ENCODE assay signal across 1 cellular context in the genomic region with DNA sequence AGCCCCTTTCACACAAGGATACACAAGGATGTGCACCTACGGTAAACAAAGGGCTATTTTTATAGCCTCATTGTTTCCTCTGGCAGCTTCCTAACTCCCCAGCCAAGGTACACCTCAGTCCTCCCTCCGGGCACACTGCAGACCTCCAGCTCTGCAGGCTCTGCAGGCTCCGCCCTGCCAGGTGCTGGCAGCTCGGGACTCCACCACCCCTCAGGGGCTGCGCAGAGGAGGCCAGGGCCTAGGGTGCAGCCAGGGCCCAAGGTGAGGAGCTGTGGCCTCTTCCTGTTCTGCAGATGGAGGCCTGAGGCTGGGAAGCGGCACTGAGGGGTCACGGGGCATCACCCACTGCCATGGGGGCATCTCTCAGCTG.
TF ChIP-seq lines count a peak whose summit lies in the region.

No MANE protein-coding gene starts in this region.

TF ChIP-seq in HepG2, 621 proteins besides CTCF, POLR2A, EP300 and RAD21:
- TF ChIP-seq, protein P1, sequence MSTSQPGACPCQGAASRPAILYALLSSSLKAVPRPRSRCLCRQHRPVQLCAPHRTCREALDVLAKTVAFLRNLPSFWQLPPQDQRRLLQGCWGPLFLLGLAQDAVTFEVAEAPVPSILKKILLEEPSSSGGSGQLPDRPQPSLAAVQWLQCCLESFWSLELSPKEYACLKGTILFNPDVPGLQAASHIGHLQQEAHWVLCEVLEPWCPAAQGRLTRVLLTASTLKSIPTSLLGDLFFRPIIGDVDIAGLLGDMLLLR (CRISPR knock-in tag; IDR thresholded peaks at IDR 0.05), result no peak
- TF ChIP-seq HNF4A (CRISPR knock-in tag; IDR thresholded peaks at IDR 0.05), result no peak
- TF ChIP-seq, protein P2, sequence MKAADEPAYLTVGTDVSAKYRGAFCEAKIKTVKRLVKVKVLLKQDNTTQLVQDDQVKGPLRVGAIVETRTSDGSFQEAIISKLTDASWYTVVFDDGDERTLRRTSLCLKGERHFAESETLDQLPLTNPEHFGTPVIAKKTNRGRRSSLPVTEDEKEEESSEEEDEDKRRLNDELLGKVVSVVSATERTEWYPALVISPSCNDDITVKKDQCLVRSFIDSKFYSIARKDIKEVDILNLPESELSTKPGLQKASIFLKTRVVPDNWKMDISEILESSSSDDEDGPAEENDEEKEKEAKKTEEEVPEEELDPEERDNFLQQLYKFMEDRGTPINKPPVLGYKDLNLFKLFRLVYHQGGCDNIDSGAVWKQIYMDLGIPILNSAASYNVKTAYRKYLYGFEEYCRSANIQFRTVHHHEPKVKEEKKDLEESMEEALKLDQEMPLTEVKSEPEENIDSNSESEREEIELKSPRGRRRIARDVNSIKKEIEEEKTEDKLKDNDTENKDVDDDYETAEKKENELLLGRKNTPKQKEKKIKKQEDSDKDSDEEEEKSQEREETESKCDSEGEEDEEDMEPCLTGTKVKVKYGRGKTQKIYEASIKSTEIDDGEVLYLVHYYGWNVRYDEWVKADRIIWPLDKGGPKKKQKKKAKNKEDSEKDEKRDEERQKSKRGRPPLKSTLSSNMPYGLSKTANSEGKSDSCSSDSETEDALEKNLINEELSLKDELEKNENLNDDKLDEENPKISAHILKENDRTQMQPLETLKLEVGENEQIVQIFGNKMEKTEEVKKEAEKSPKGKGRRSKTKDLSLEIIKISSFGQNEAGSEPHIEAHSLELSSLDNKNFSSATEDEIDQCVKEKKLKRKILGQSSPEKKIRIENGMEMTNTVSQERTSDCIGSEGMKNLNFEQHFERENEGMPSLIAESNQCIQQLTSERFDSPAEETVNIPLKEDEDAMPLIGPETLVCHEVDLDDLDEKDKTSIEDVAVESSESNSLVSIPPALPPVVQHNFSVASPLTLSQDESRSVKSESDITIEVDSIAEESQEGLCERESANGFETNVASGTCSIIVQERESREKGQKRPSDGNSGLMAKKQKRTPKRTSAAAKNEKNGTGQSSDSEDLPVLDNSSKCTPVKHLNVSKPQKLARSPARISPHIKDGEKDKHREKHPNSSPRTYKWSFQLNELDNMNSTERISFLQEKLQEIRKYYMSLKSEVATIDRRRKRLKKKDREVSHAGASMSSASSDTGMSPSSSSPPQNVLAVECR (CRISPR knock-in tag; IDR thresholded peaks at IDR 0.05; ENCODE audit: borderline replicate concordance), result no peak
- TF ChIP-seq SPEN (CRISPR knock-in tag; IDR thresholded peaks at IDR 0.05; ENCODE audit: low read depth), result no peak
- TF ChIP-seq NFKB2 (CRISPR knock-in tag; IDR thresholded peaks at IDR 0.05; ENCODE audit: borderline replicate concordance), result no peak
- TF ChIP-seq, protein P3, sequence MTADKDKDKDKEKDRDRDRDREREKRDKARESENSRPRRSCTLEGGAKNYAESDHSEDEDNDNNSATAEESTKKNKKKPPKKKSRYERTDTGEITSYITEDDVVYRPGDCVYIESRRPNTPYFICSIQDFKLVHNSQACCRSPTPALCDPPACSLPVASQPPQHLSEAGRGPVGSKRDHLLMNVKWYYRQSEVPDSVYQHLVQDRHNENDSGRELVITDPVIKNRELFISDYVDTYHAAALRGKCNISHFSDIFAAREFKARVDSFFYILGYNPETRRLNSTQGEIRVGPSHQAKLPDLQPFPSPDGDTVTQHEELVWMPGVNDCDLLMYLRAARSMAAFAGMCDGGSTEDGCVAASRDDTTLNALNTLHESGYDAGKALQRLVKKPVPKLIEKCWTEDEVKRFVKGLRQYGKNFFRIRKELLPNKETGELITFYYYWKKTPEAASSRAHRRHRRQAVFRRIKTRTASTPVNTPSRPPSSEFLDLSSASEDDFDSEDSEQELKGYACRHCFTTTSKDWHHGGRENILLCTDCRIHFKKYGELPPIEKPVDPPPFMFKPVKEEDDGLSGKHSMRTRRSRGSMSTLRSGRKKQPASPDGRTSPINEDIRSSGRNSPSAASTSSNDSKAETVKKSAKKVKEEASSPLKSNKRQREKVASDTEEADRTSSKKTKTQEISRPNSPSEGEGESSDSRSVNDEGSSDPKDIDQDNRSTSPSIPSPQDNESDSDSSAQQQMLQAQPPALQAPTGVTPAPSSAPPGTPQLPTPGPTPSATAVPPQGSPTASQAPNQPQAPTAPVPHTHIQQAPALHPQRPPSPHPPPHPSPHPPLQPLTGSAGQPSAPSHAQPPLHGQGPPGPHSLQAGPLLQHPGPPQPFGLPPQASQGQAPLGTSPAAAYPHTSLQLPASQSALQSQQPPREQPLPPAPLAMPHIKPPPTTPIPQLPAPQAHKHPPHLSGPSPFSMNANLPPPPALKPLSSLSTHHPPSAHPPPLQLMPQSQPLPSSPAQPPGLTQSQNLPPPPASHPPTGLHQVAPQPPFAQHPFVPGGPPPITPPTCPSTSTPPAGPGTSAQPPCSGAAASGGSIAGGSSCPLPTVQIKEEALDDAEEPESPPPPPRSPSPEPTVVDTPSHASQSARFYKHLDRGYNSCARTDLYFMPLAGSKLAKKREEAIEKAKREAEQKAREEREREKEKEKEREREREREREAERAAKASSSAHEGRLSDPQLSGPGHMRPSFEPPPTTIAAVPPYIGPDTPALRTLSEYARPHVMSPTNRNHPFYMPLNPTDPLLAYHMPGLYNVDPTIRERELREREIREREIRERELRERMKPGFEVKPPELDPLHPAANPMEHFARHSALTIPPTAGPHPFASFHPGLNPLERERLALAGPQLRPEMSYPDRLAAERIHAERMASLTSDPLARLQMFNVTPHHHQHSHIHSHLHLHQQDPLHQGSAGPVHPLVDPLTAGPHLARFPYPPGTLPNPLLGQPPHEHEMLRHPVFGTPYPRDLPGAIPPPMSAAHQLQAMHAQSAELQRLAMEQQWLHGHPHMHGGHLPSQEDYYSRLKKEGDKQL (CRISPR knock-in tag; IDR thresholded peaks at IDR 0.05; ENCODE audit: low read depth), result no peak
- TF ChIP-seq ZNF230 (CRISPR knock-in tag; IDR thresholded peaks at IDR 0.05), result no peak
- TF ChIP-seq, protein P4, sequence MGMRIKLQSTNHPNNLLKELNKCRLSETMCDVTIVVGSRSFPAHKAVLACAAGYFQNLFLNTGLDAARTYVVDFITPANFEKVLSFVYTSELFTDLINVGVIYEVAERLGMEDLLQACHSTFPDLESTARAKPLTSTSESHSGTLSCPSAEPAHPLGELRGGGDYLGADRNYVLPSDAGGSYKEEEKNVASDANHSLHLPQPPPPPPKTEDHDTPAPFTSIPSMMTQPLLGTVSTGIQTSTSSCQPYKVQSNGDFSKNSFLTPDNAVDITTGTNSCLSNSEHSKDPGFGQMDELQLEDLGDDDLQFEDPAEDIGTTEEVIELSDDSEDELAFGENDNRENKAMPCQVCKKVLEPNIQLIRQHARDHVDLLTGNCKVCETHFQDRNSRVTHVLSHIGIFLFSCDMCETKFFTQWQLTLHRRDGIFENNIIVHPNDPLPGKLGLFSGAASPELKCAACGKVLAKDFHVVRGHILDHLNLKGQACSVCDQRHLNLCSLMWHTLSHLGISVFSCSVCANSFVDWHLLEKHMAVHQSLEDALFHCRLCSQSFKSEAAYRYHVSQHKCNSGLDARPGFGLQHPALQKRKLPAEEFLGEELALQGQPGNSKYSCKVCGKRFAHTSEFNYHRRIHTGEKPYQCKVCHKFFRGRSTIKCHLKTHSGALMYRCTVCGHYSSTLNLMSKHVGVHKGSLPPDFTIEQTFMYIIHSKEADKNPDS (CRISPR knock-in tag; IDR thresholded peaks at IDR 0.05), result no peak
- no peak for TF ChIP-seq HMGA1 (CRISPR knock-in tag; conservative IDR thresholded peaks at IDR 0.05)
- no peak for TF ChIP-seq ZNF678 (CRISPR knock-in tag; IDR thresholded peaks at IDR 0.05)
